16 cellular contexts compared by ENCODE assay signal in genomic region chr2:132256251-132256902, GRCh38.
DNase-seq lines count a peak whose midpoint lies in the region; TF ChIP-seq lines count a peak whose summit lies in the region.
"Had no signal": no experiment of that assay in that cellular context is flagged by ENCODE, and none has a peak within 500 bp of the region (broad histone marks: within the 10 kb centered on the region; RNA-seq: fewer than 3 reads in every experiment).

No MANE protein-coding gene starts in this region.

- intact Hi-C loops in dorsolateral prefrontal cortex (cut with DNase I), result no loop called here

- in situ Hi-C loops in GM13976 (cut with MboI; ENCODE audit: low sequenced_read_pairs, unreplicated experiment), result no loop called here

- no peak overlapping the region for H3K27ac ChIP-seq in dorsolateral prefrontal cortex
- H3K27ac ChIP-seq: BLaER1 had no signal

- H3K4me3 ChIP-seq in dorsolateral prefrontal cortex, result peak overlapping the region in 50 of 59 donors; percentile 31 to 70 (median 56)
- H3K4me3 ChIP-seq: BLaER1, K562 had no signal

- peaks cover 0 to 35% (median 12%) of the 10 kb centered on the region in 45 donors for H3K27me3 ChIP-seq in dorsolateral prefrontal cortex
- H3K27me3 ChIP-seq: BLaER1 had no signal

- peak; percentile 4 for DNase-seq in D341Med (ENCODE audit: low spot score)
- peak; percentile 9 for DNase-seq in GM13976 (ENCODE audit: low spot score)
- DNase-seq in dorsolateral prefrontal cortex, result peak in 1 of 10 donors; percentile 6
- DNase-seq in retina, result peak; percentile 53
- no peak for DNase-seq in SIG-M5 (lab: John Stamatoyannopoulos, UW)
- DNase-seq in SHP77 (lab: John Stamatoyannopoulos, UW), result no peak
- DNase-seq in SKM-1 treated with dmso at 0.1 percent for 144 hours (lab: John Stamatoyannopoulos, UW; ENCODE audit: unreplicated experiment), result no peak
- DNase-seq in activated CD4-positive, CD25-positive, alpha-beta regulatory T cell (lab: John Stamatoyannopoulos, UW), result no peak
- DNase-seq: CD8-positive, alpha-beta memory T cell; DMS 273 treated with DMSO at 0.1 percent for 48 hours; NCI-H1048; NCI-H1694; NCI-H446; NCI-H748 treated with DMSO at 0.1 percent for 48 hours had no signal

- TF ChIP-seq CTCF in GM13976 (IDR thresholded peaks at IDR 0.05; ENCODE audit: borderline replicate concordance, control extremely low read depth, extremely low read depth, insufficient read depth, missing control alignments) (no peak), dorsolateral prefrontal cortex (IDR thresholded peaks at IDR 0.05 in 54 of 56, conservative IDR thresholded peaks at IDR 0.05 in 2 of 56; ENCODE audit: low read depth in 1 of 56, partially characterized antibody in 56 of 56) (no peak)

Comparison
In these comparisons a context has a peak if more than half of its experiments do, and no peak if none do; other contexts are left out.
1. DNase-seq: peak in D341Med (single experiment), GM13976 (single experiment) and retina (single experiment); none in SIG-M5 (single experiment), SHP77 (0 of 2), SKM-1 treated with dmso at 0.1 percent for 144 hours (single experiment) and activated CD4-positive, CD25-positive, alpha-beta regulatory T cell (0 of 4).